Comparison of ENCODE assay signal across 20 cellular contexts in the genomic region with DNA sequence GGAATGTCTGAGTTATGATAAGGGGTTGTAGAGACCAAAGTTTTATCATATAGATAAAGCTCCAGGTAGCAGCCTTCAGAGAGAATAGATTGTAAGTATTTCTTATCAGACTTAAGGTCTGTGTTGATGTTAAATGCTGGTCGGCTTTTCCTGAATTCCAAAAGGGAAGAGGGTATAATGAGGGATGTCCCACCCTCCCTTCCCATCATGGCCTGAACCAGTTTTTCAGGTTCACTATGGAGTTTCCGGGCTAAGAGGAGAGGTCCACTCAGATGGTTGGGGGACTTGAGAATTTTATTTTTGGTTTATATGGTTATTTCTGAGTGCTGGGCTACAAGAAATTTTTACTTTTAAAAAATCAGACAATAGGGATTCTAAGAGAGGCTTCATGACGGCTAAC. TPM values are rescaled to one million over a fixed set of nuclear protein-coding genes. Genes with fewer than 3 reads are reported as not detected.
A peak's percentile ranks its signal among the peaks of the same experiment; 100 is the strongest.
DNase-seq lines count a peak whose midpoint lies in the region; ATAC-seq and TF ChIP-seq lines count a peak whose summit lies in the region.
"Had no signal": no experiment of that assay in that cellular context is flagged by ENCODE, and none has a peak within 500 bp of the region (broad histone marks: within the 10 kb centered on the region; RNA-seq: fewer than 3 reads in every experiment).

No MANE protein-coding gene starts in this region.

- no peak for TF ChIP-seq CTCF in foreskin keratinocyte (conservative IDR thresholded peaks at IDR 0.05)

- H3K27ac ChIP-seq in CD8-positive, alpha-beta memory T cell (ENCODE audit: low read depth, low read length) = no peak overlapping the region
- H3K27ac ChIP-seq in trophoblast cell (ENCODE audit: low read depth, low read length) (no peak overlapping the region), foreskin keratinocyte (no peak overlapping the region)

- no peaks in the 10 kb centered on the region for H3K79me1 ChIP-seq in trophoblast cell (ENCODE audit: low read length)

- H3K23ac ChIP-seq in trophoblast cell (ENCODE audit: low read length) = no peak overlapping the region

- H3K36me3 Mint-ChIP-seq in activated naive CD8-positive, alpha-beta T cell treated with anti-CD3 and anti-CD28 coated beads, Interleukin-2, amount 10 ng/mL, durations not matched to agents 7 days and 5 days = peaks cover 66% of the 10 kb centered on the region
- peaks cover 44% of the 10 kb centered on the region for H3K36me3 Mint-ChIP-seq in activated naive CD8-positive, alpha-beta T cell treated with anti-CD3 and anti-CD28 coated beads for 36 hours
- H3K36me3 Mint-ChIP-seq in CD8-positive, alpha-beta memory T cell = peaks cover 20 to 65% (median 29%) of the 10 kb centered on the region in 3 donors
- peaks cover 35% of the 10 kb centered on the region for H3K36me3 Mint-ChIP-seq in central memory CD8-positive, alpha-beta T cell (ENCODE audit: insufficient read depth)

- H3K9me3 Mint-ChIP-seq in activated naive CD8-positive, alpha-beta T cell treated with anti-CD3 and anti-CD28 coated beads, Interleukin-2, amount 10 ng/mL, durations not matched to agents 7 days and 5 days = peaks cover 11% of the 10 kb centered on the region
- H3K9me3 Mint-ChIP-seq in activated naive CD8-positive, alpha-beta T cell treated with anti-CD3 and anti-CD28 coated beads for 36 hours = peaks cover 24% of the 10 kb centered on the region
- H3K9me3 Mint-ChIP-seq in CD8-positive, alpha-beta memory T cell = peaks cover 0 to 11% (median 10%) of the 10 kb centered on the region in 5 donors
- H3K9me3 Mint-ChIP-seq in central memory CD8-positive, alpha-beta T cell = peaks cover 10% of the 10 kb centered on the region
- H3K9me3 Mint-ChIP-seq: HFFc6 had no signal

- H3K9ac ChIP-seq in trophoblast cell (ENCODE audit: low read length) = no peak overlapping the region

- peak overlapping the region; percentile 24 for H3K27ac Mint-ChIP-seq in activated naive CD8-positive, alpha-beta T cell treated with anti-CD3 and anti-CD28 coated beads, Interleukin-2, amount 10 ng/mL, durations not matched to agents 7 days and 5 days
- H3K27ac Mint-ChIP-seq in activated naive CD8-positive, alpha-beta T cell treated with anti-CD3 and anti-CD28 coated beads for 36 hours = no peak overlapping the region
- peak overlapping the region; percentile 3 to 64 (median 48) for H3K27ac Mint-ChIP-seq in CD8-positive, alpha-beta memory T cell
- no peak overlapping the region for H3K27ac Mint-ChIP-seq in central memory CD8-positive, alpha-beta T cell (ENCODE audit: low read depth)
- H3K27ac Mint-ChIP-seq: HFFc6 had no signal

- H3K27me3 Mint-ChIP-seq in activated naive CD8-positive, alpha-beta T cell treated with anti-CD3 and anti-CD28 coated beads, Interleukin-2, amount 10 ng/mL, durations not matched to agents 7 days and 5 days = no peaks in the 10 kb centered on the region
- H3K27me3 Mint-ChIP-seq in activated naive CD8-positive, alpha-beta T cell treated with anti-CD3 and anti-CD28 coated beads for 36 hours = no peaks in the 10 kb centered on the region
- no peaks in the 10 kb centered on the region for H3K27me3 Mint-ChIP-seq in CD8-positive, alpha-beta memory T cell
- H3K27me3 Mint-ChIP-seq in central memory CD8-positive, alpha-beta T cell = no peaks in the 10 kb centered on the region

- no peak overlapping the region for H3K14ac ChIP-seq in trophoblast cell (ENCODE audit: low read length)

- H3K36me3 ChIP-seq in CD8-positive, alpha-beta memory T cell (ENCODE audit: insufficient read depth, low read length) = no peaks in the 10 kb centered on the region
- H3K36me3 ChIP-seq in trophoblast cell (ENCODE audit: control insufficient read depth in 1 of 2, insufficient read depth in 2 of 2, low read length in 2 of 2) = peaks cover 8 to 11% of the 10 kb centered on the region in 2 experiments
- H3K36me3 ChIP-seq: BE2C had no signal

- CTCF ChIA-PET in CD8-positive, alpha-beta memory T cell (lab: Charles Lee) = interaction anchor here (0.9 kb wide), 1 partner anchor 26 kb away, joined by 3 read pairs; no protein-coding TSS in a partner anchor

- H4K8ac ChIP-seq in trophoblast cell (ENCODE audit: low read depth, low read length) = no peak overlapping the region

- no peak overlapping the region for H3K18ac ChIP-seq in trophoblast cell (ENCODE audit: low read length)

- H4K12ac ChIP-seq in trophoblast cell (ENCODE audit: low read depth, low read length) = no peak overlapping the region

- no peak for ATAC-seq in activated naive CD8-positive, alpha-beta T cell treated with anti-CD3 and anti-CD28 coated beads, Interleukin-2, amount 10 ng/mL, durations not matched to agents 7 days and 5 days (ENCODE audit: low read depth)
- ATAC-seq in central memory CD8-positive, alpha-beta T cell (replicated peaks; ENCODE audit: extremely low read depth, poor library complexity, severe bottlenecking) = no peak
- ATAC-seq in foreskin keratinocyte = no peak

- POLR2A ChIA-PET in activated naive CD8-positive, alpha-beta T cell treated with anti-CD3 and anti-CD28 coated beads, Interleukin-2, amount 10 ng/mL, durations not matched to agents 7 days and 5 days (lab: Charles Lee) = no interaction called here
- POLR2A ChIA-PET in CD8-positive, alpha-beta memory T cell (lab: Charles Lee) = no interaction called here

- no peak overlapping the region for H2BK5ac ChIP-seq in trophoblast cell (ENCODE audit: low read depth, low read length, poor library complexity)

- no peak overlapping the region for H2AFZ ChIP-seq in trophoblast cell (ENCODE audit: insufficient read depth, low read length, poor library complexity)

- no peak overlapping the region for H2AK5ac ChIP-seq in trophoblast cell (ENCODE audit: low read length)

- H4K91ac ChIP-seq in trophoblast cell (ENCODE audit: low read depth, low read length) = no peak overlapping the region

- H3K4me3 ChIP-seq in CD8-positive, alpha-beta memory T cell (ENCODE audit: low read length) = no peak overlapping the region
- H3K4me3 ChIP-seq in trophoblast cell (ENCODE audit: low read depth, low read length) = no peak overlapping the region

- WGBS in trophoblast cell (ENCODE audit: extremely low coverage, insufficient coverage, insufficient read length) = no CpG with 5 or more reads among the region's 3 CpGs

- no peak overlapping the region for H2BK12ac ChIP-seq in trophoblast cell (ENCODE audit: low read length)

- peaks cover 46% of the 10 kb centered on the region for H3K4me1 Mint-ChIP-seq in activated naive CD8-positive, alpha-beta T cell treated with anti-CD3 and anti-CD28 coated beads, Interleukin-2, amount 10 ng/mL, durations not matched to agents 7 days and 5 days
- H3K4me1 Mint-ChIP-seq in activated naive CD8-positive, alpha-beta T cell treated with anti-CD3 and anti-CD28 coated beads for 36 hours = peaks cover 54% of the 10 kb centered on the region
- H3K4me1 Mint-ChIP-seq in CD8-positive, alpha-beta memory T cell = peaks cover 80 to 97% (median 95%) of the 10 kb centered on the region in 3 donors
- H3K4me1 Mint-ChIP-seq in central memory CD8-positive, alpha-beta T cell = peaks cover 84% of the 10 kb centered on the region

- no peaks in the 10 kb centered on the region for H3K27me3 ChIP-seq in CD8-positive, alpha-beta memory T cell (ENCODE audit: insufficient read depth, low read length, poor library complexity, severe bottlenecking)
- H3K27me3 ChIP-seq in trophoblast cell (ENCODE audit: insufficient read depth, low read length) = no peaks in the 10 kb centered on the region
- H3K27me3 ChIP-seq in foreskin keratinocyte = no peaks in the 10 kb centered on the region
- H3K27me3 ChIP-seq: BE2C had no signal

- no peak overlapping the region for H3K4ac ChIP-seq in trophoblast cell (ENCODE audit: low read depth, low read length)

- no peak for DNase-seq in activated naive CD8-positive, alpha-beta T cell treated with anti-CD3 and anti-CD28 coated beads, Interleukin-2, amount 10 ng/mL, durations not matched to agents 7 days and 5 days
- no peak for DNase-seq in activated naive CD8-positive, alpha-beta T cell treated with anti-CD3 and anti-CD28 coated beads for 36 hours
- DNase-seq in CD8-positive, alpha-beta memory T cell = no peak
- DNase-seq in central memory CD8-positive, alpha-beta T cell (ENCODE audit: low spot score in 2 of 2) = no peak
- peak; percentile 31 to 61 for DNase-seq in trophoblast cell
- no peak for DNase-seq in NCI-H345 (lab: John Stamatoyannopoulos, UW)
- DNase-seq in foreskin keratinocyte = no peak
- DNase-seq: BE2C, Calu3, DMS153, H9, HFFc6, Karpas-422, NCI-H1694, NCI-H2081, NCI-H2171 treated with DMSO at 0.1 percent for 48 hours, NCI-H446 treated with DMSO at 0.1 percent for 48 hours, NCI-H526 treated with DMSO at 0.1 percent for 48 hours, OCI-M1, SHP77 had no signal

- no peak overlapping the region for H3K4me2 ChIP-seq in trophoblast cell (ENCODE audit: low read length)

- peaks cover 54% of the 10 kb centered on the region for H3K4me1 ChIP-seq in CD8-positive, alpha-beta memory T cell (ENCODE audit: insufficient read depth, low read length)
- peaks cover 9 to 13% of the 10 kb centered on the region in 2 experiments for H3K4me1 ChIP-seq in trophoblast cell (ENCODE audit: control insufficient read depth in 1 of 2, insufficient read depth in 2 of 2, low read length in 2 of 2)
- H3K4me1 ChIP-seq in foreskin keratinocyte = no peaks in the 10 kb centered on the region

- H3K9me3 ChIP-seq in CD8-positive, alpha-beta memory T cell (ENCODE audit: low read length) = no peaks in the 10 kb centered on the region
- H3K9me3 ChIP-seq in trophoblast cell (ENCODE audit: insufficient read depth, low read depth, low read length) = peaks cover 8% of the 10 kb centered on the region
- H3K9me3 ChIP-seq: BE2C had no signal

- no peak overlapping the region for H3K4me3 Mint-ChIP-seq in activated naive CD8-positive, alpha-beta T cell treated with anti-CD3 and anti-CD28 coated beads, Interleukin-2, amount 10 ng/mL, durations not matched to agents 7 days and 5 days
- H3K4me3 Mint-ChIP-seq in activated naive CD8-positive, alpha-beta T cell treated with anti-CD3 and anti-CD28 coated beads for 36 hours = no peak overlapping the region
- peak overlapping the region in 3 of 7 donors; percentile 0 to 30 (median 16) for H3K4me3 Mint-ChIP-seq in CD8-positive, alpha-beta memory T cell
- peak overlapping the region; percentile 39 for H3K4me3 Mint-ChIP-seq in central memory CD8-positive, alpha-beta T cell
- H3K4me3 Mint-ChIP-seq: H9, HFFc6 had no signal

- no peaks in the 10 kb centered on the region for H3K79me2 ChIP-seq in trophoblast cell (ENCODE audit: control insufficient read depth, insufficient read depth, low read length, poor library complexity)

- no peak overlapping the region for H2BK120ac ChIP-seq in trophoblast cell (ENCODE audit: insufficient read depth, low read length, poor library complexity)

RNA-seq across cellular contexts. Expression of gene HERPUD2, which starts 45.2 kb away (rescaled TPM):
- total RNA-seq in activated naive CD8-positive, alpha-beta T cell treated with anti-CD3 and anti-CD28 coated beads, Interleukin-2, amount 10 ng/mL, durations not matched to agents 7 days and 5 days = 10 to 100 TPM; 48.5 to 55.6 TPM
- total RNA-seq in activated naive CD8-positive, alpha-beta T cell treated with anti-CD3 and anti-CD28 coated beads for 36 hours = 10 to 100 TPM; 19.1 to 21.3 TPM
- total RNA-seq in CD8-positive, alpha-beta memory T cell = 10 to 100 TPM; 31.3 to 34.1 TPM
- 121 TPM for polyA plus RNA-seq in CD8-positive, alpha-beta memory T cell
- polyA plus RNA-seq in trophoblast cell (2013) = 41.0 and 43.0 TPM in 2 replicates
- 22.5 and 24.3 TPM in 2 replicates for total RNA-seq in foreskin keratinocyte
- polyA plus RNA-seq in foreskin keratinocyte = 8.9 and 11.3 TPM in 2 replicates

Comparison
In these comparisons a context has a peak if more than half of its experiments do, and no peak if none do; other contexts are left out.
1. H3K27ac Mint-ChIP-seq: peak in activated naive CD8-positive, alpha-beta T cell treated with anti-CD3 and anti-CD28 coated beads, Interleukin-2, amount 10 ng/mL, durations not matched to agents 7 days and 5 days (single experiment) and CD8-positive, alpha-beta memory T cell (8 of 8); none in activated naive CD8-positive, alpha-beta T cell treated with anti-CD3 and anti-CD28 coated beads for 36 hours (single experiment) and central memory CD8-positive, alpha-beta T cell (single experiment).
2. DNase-seq: peak in trophoblast cell (2 of 2); none in activated naive CD8-positive, alpha-beta T cell treated with anti-CD3 and anti-CD28 coated beads, Interleukin-2, amount 10 ng/mL, durations not matched to agents 7 days and 5 days (single experiment), activated naive CD8-positive, alpha-beta T cell treated with anti-CD3 and anti-CD28 coated beads for 36 hours (single experiment), CD8-positive, alpha-beta memory T cell (0 of 5), central memory CD8-positive, alpha-beta T cell (0 of 2), NCI-H345 (single experiment) and foreskin keratinocyte (0 of 2).